In genomic region chr2:58899692-58900091, GRCh38 we compare ENCODE assay signal across 27 cellular contexts.
A peak's percentile ranks its signal among the peaks of the same experiment; 100 is the strongest.
DNase-seq lines count a peak whose midpoint lies in the region; ATAC-seq and TF ChIP-seq lines count a peak whose summit lies in the region.
"Had no signal": no experiment of that assay in that cellular context is flagged by ENCODE, and none has a peak within 500 bp of the region (broad histone marks: within the 10 kb centered on the region; RNA-seq: fewer than 3 reads in every experiment).

No MANE protein-coding gene starts in this region.

- no peak for TF ChIP-seq RAD21 in SK-N-SH (IDR thresholded peaks at IDR 0.05; ENCODE audit: low read length)

- WGBS in SK-N-SH (ENCODE audit: low lambda C conversion rate) = 26% methylated on average over 6 of the region's 6 CpGs

- POLR2A ChIA-PET in SK-N-SH (lab: Yijun Ruan, JAX) = no interaction called here

- H3K9me2 ChIP-seq in SK-N-SH = no peaks in the 10 kb centered on the region

- H3K36me3 ChIP-seq in SK-N-SH (replicated peaks in 1 of 2; ENCODE audit: control insufficient read depth in 1 of 2, insufficient read depth in 2 of 2, low read length in 1 of 2) (no peaks in the 10 kb centered on the region), mucosa of descending colon (ENCODE audit: low read depth) (no peaks in the 10 kb centered on the region), right atrium auricular region (no peaks in the 10 kb centered on the region), HAP-1 (replicated peaks) (no peaks in the 10 kb centered on the region)
- H3K36me3 ChIP-seq: BLaER1, gastrocnemius medialis, left lung, ovary, tibial artery had no signal

- H3K4me3 ChIP-seq in SK-N-SH (ENCODE audit: low read depth in 2 of 2, low read length in 1 of 2) (no peak overlapping the region), foreskin fibroblast (ENCODE audit: low read depth in 1 of 2, low read length in 2 of 2) (no peak overlapping the region), mucosa of descending colon (no peak overlapping the region), right atrium auricular region (no peak overlapping the region), HAP-1 (no peak overlapping the region)
- H3K4me3 ChIP-seq: BLaER1, gastrocnemius medialis, GM12878, left lung, ovary, tibial artery had no signal

- no peaks in the 10 kb centered on the region for H3K4me1 ChIP-seq in SK-N-SH (ENCODE audit: control insufficient read depth in 1 of 2, insufficient read depth in 2 of 2, low read depth in 1 of 2, low read length in 1 of 2)
- no peaks in the 10 kb centered on the region for H3K4me1 ChIP-seq in mucosa of descending colon (ENCODE audit: low read depth)
- peaks cover 0 to 9% of the 10 kb centered on the region in 2 donors for H3K4me1 ChIP-seq in right atrium auricular region
- no peaks in the 10 kb centered on the region for H3K4me1 ChIP-seq in HAP-1
- H3K4me1 ChIP-seq: BLaER1, gastrocnemius medialis, left lung had no signal

- H3K4me2 ChIP-seq in SK-N-SH = peak overlapping the region; percentile 44
- H3K4me2 ChIP-seq: BLaER1 had no signal

- H3K9ac ChIP-seq in SK-N-SH = no peak overlapping the region
- H3K9ac ChIP-seq: BLaER1 had no signal

- no peak for TF ChIP-seq EP300 in SK-N-SH (IDR thresholded peaks at IDR 0.05; ENCODE audit: borderline replicate concordance in 1 of 2, low read depth in 1 of 2, low read length in 1 of 2)

- CTCF ChIA-PET in SK-N-SH (lab: Yijun Ruan, JAX) = no interaction called here

- H3K9me3 ChIP-seq in SK-N-SH = no peaks in the 10 kb centered on the region
- no peaks in the 10 kb centered on the region for H3K9me3 ChIP-seq in mucosa of descending colon
- no peaks in the 10 kb centered on the region for H3K9me3 ChIP-seq in right atrium auricular region
- H3K9me3 ChIP-seq in HAP-1 = no peaks in the 10 kb centered on the region
- H3K9me3 ChIP-seq: BLaER1, gastrocnemius medialis, left lung, ovary, tibial artery had no signal

- in situ Hi-C loops in HAP-1 (cut with MboI; ENCODE audit: low sequenced_read_pairs) = no loop called here

- DNase-seq in SK-N-SH (no peak), foreskin fibroblast (peak; percentile 28 to 75), mucosa of descending colon (no peak), NCI-H1417 (lab: John Stamatoyannopoulos, UW) (no peak), right atrium auricular region (ENCODE audit: low spot score) (no peak), HAP-1 (ENCODE audit: low spot score in 2 of 2) (no peak)
- DNase-seq: cerebellar nuclear complex, COR-L47, gastrocnemius medialis, hypothalamus, left lung, NCI-H1092 treated with DMSO at 0.1 percent for 48 hours, NCI-H2029, NCI-H446 treated with DMSO at 0.1 percent for 48 hours, ovary, right cardiac atrium, T-helper 9 cell, tibial artery had no signal

- no peaks in the 10 kb centered on the region for H3K79me2 ChIP-seq in SK-N-SH (ENCODE audit: insufficient read depth)

- intact Hi-C loops in mucosa of descending colon (cut with DNase I, micrococcal nuclease) = no loop called here

- no peaks in the 10 kb centered on the region for H3F3A ChIP-seq in SK-N-SH (replicated peaks; ENCODE audit: insufficient read depth)

- H3K27ac ChIP-seq in SK-N-SH (ENCODE audit: low read depth in 2 of 2, low read length in 1 of 2) (no peak overlapping the region), angular gyrus (ENCODE audit: low read depth, low read length) (peak overlapping the region; percentile 52), right atrium auricular region (no peak overlapping the region)
- H3K27ac ChIP-seq: 22Rv1, BLaER1, epithelial cell of prostate, gastrocnemius medialis, left lung, ovary, tibial artery had no signal

- no peak for TF ChIP-seq CTCF in SK-N-SH (IDR thresholded peaks at IDR 0.05)
- no peak for TF ChIP-seq CTCF in foreskin fibroblast (IDR thresholded peaks at IDR 0.05; ENCODE audit: low read depth, low read length)
- TF ChIP-seq CTCF in mucosa of descending colon (IDR thresholded peaks at IDR 0.05) = no peak
- no peak for TF ChIP-seq CTCF in right atrium auricular region (IDR thresholded peaks at IDR 0.05)

- H3K27me3 ChIP-seq in SK-N-SH (ENCODE audit: insufficient read depth) = no peaks in the 10 kb centered on the region
- H3K27me3 ChIP-seq in right atrium auricular region = no peaks in the 10 kb centered on the region
- H3K27me3 ChIP-seq in HAP-1 (ENCODE audit: low read depth) = peaks cover 1% of the 10 kb centered on the region; the same call in 1 of the 2 replicates
- H3K27me3 ChIP-seq: BLaER1, gastrocnemius medialis, left lung, ovary had no signal

- no peak overlapping the region for H2AFZ ChIP-seq in SK-N-SH (ENCODE audit: low read depth)

- ATAC-seq in SK-N-SH treated with all-trans-retinoic acid at 6 μM for 48 hours (no peak), mucosa of descending colon (no peak)
- ATAC-seq: gastrocnemius medialis; GM12878; HepG2; left lung; natural killer cell treated with Interleukin-12 subunit alpha and Interleukin-12 subunit beta and Interleukin-15 and Interleukin-18, amount 100 ng/mL, for 72 hours; right cardiac atrium; Right ventricle myocardium inferior had no signal

- no peaks in the 10 kb centered on the region for H4K20me1 ChIP-seq in SK-N-SH (ENCODE audit: insufficient read depth)
- H4K20me1 ChIP-seq: BLaER1 had no signal

TF ChIP-seq in SK-N-SH, 30 proteins besides CTCF, POLR2A, EP300 and RAD21:
- no peak for TF ChIP-seq ELF1 (IDR thresholded peaks at IDR 0.05)
- no peak for TF ChIP-seq FOXM1 (IDR thresholded peaks at IDR 0.05; ENCODE audit: low read depth)
- TF ChIP-seq RCOR1 (IDR thresholded peaks at IDR 0.05; ENCODE audit: low read length) = no peak
- no peak for TF ChIP-seq NRF1 (IDR thresholded peaks at IDR 0.05; ENCODE audit: low read depth, low read length)
- no peak for TF ChIP-seq TAF1 (IDR thresholded peaks at IDR 0.05; ENCODE audit: borderline replicate concordance, low read depth, low read length)
- no peak for TF ChIP-seq TCF12 (IDR thresholded peaks at IDR 0.05)
- no peak for TF ChIP-seq EZH2phosphoT487 (IDR thresholded peaks at IDR 0.05; ENCODE audit: borderline replicate concordance, low read depth)
- no peak for TF ChIP-seq IRF3 (IDR thresholded peaks at IDR 0.05; ENCODE audit: low read depth, low read length)
- TF ChIP-seq FOXJ3 (CRISPR knock-in tag; IDR thresholded peaks at IDR 0.05) = no peak
- no peak for TF ChIP-seq PBX3 (IDR thresholded peaks at IDR 0.05)

TF ChIP-seq in SK-N-SH treated with all-trans-retinoic acid at 6 μM for 48 hours, 23 proteins besides CTCF, POLR2A, EP300 and RAD21:
- TF ChIP-seq RARB (CRISPR knock-in tag; IDR thresholded peaks at IDR 0.05) (no peak), ZFP3 (CRISPR knock-in tag; IDR thresholded peaks at IDR 0.05) (no peak), ZNF565 (CRISPR knock-in tag; conservative IDR thresholded peaks at IDR 0.05; ENCODE audit: low read depth) (no peak), SNAI2 (CRISPR knock-in tag; IDR thresholded peaks at IDR 0.05) (no peak), ISL1 (CRISPR knock-in tag; IDR thresholded peaks at IDR 0.05) (no peak), ZNF70 (CRISPR knock-in tag; IDR thresholded peaks at IDR 0.05) (no peak), ESRRG (CRISPR knock-in tag; IDR thresholded peaks at IDR 0.05) (no peak)

Comparison
In these comparisons a context has a peak if more than half of its experiments do, and no peak if none do; other contexts are left out.
1. DNase-seq: peak in foreskin fibroblast (2 of 2); none in SK-N-SH (single experiment), mucosa of descending colon (0 of 3), NCI-H1417 (0 of 3), right atrium auricular region (single experiment) and HAP-1 (0 of 2).